ENCODE assay signal across 1 cellular context in the genomic region with DNA sequence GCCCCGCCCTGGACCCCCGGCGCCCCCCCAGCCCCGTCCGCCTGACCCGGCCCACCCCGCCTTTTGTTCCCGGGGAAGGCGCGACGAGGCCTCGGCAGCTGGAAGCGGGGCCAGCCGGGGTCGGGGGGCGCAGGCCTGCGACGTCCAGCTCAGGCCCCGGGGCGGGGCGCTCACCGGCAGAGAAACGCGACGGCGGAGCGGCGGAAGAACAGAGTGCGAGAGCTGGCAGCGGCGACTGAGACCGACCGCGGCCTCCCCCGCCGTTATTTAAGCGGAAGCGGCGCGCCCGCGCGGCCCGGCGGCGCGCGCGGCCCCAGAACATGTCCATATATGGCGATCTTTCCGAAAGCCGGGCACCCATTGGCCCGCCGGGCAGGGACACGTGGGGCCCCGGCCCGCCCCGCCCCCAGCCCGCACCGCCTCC.
TF ChIP-seq lines count a peak whose summit lies in the region.

TSS of gene ACTG1 (minus strand) at position 240 of the 424 bp plus-strand sequence. CDS start 445 bp downstream, outside the sequence.

TF ChIP-seq in HepG2, 621 proteins besides CTCF, POLR2A, EP300 and RAD21 (continued from another document and continues in another):
- TF ChIP-seq ZNF670 (CRISPR knock-in tag; IDR thresholded peaks at IDR 0.05; ENCODE audit: borderline replicate concordance) (peak; percentile 83; the same call in 1 of the 2 replicates), ATM (IDR thresholded peaks at IDR 0.05; ENCODE audit: borderline replicate concordance) (no peak), ZNF749 (CRISPR knock-in tag; IDR thresholded peaks at IDR 0.05; ENCODE audit: borderline replicate concordance) (no peak), POLR2AphosphoS5 (IDR thresholded peaks at IDR 0.05; ENCODE audit: low read depth, low read length) (peak; percentile 97), GPN1 (CRISPR knock-in tag; IDR thresholded peaks at IDR 0.05; ENCODE audit: borderline replicate concordance) (0 out of 2 replicates have a peak, but pooled peaks have one; percentile 35), ZSCAN21 (CRISPR knock-in tag; IDR thresholded peaks at IDR 0.05; ENCODE audit: borderline replicate concordance) (peak; percentile 60), ZNF709 (CRISPR knock-in tag; IDR thresholded peaks at IDR 0.05) (peak; percentile 86; the same call in 1 of the 2 replicates), ZSCAN12 (CRISPR knock-in tag; IDR thresholded peaks at IDR 0.05) (peak; percentile 86; the same call in 1 of the 2 replicates), ZNF331 (CRISPR knock-in tag; IDR thresholded peaks at IDR 0.05) (peak; percentile 45; the same call in 1 of the 2 replicates), ZFP36L2 (CRISPR knock-in tag; IDR thresholded peaks at IDR 0.05) (peak; percentile 83; the same call in 1 of the 2 replicates), HNF1A (IDR thresholded peaks at IDR 0.05; ENCODE audit: low read depth) (no peak), HNF1A (CRISPR knock-in tag; IDR thresholded peaks at IDR 0.05; ENCODE audit: borderline replicate concordance) (0 out of 2 replicates have a peak, but pooled peaks have one; percentile 26), PRDM15 (CRISPR knock-in tag; IDR thresholded peaks at IDR 0.05) (no peak), HNF4G (IDR thresholded peaks at IDR 0.05; ENCODE audit: borderline replicate concordance, low read depth, low read length) (peak; percentile 19; the same call in 1 of the 2 replicates), HNF4G (CRISPR knock-in tag; IDR thresholded peaks at IDR 0.05; ENCODE audit: borderline replicate concordance, low read depth) (no peak; the same call in 1 of the 2 replicates), ARNT (IDR thresholded peaks at IDR 0.05) (no peak), ZSCAN31 (CRISPR knock-in tag; IDR thresholded peaks at IDR 0.05; ENCODE audit: low read depth) (peak; percentile 85), ZNF264 (CRISPR knock-in tag; IDR thresholded peaks at IDR 0.05) (0 out of 2 replicates have a peak, but pooled peaks have one; percentile 30), ZBTB8A (CRISPR knock-in tag; IDR thresholded peaks at IDR 0.05; ENCODE audit: borderline replicate concordance, low read depth) (no peak), TGIF2 (CRISPR knock-in tag; IDR thresholded peaks at IDR 0.05) (peak; percentile 67; the same call in 1 of the 2 replicates), ZNF629 (CRISPR knock-in tag; conservative IDR thresholded peaks at IDR 0.05) (0 out of 2 replicates have a peak, but pooled peaks have one; percentile 24), POGZ (CRISPR knock-in tag; IDR thresholded peaks at IDR 0.05) (peak; percentile 47), GABPB1 (CRISPR knock-in tag; IDR thresholded peaks at IDR 0.05) (peak; percentile 66), SP4 (CRISPR knock-in tag; IDR thresholded peaks at IDR 0.05) (peak; percentile 73), AFF4 (CRISPR knock-in tag; IDR thresholded peaks at IDR 0.05) (no peak), ZFP90 (CRISPR knock-in tag; IDR thresholded peaks at IDR 0.05; ENCODE audit: borderline replicate concordance) (no peak), SIX4 (CRISPR knock-in tag; IDR thresholded peaks at IDR 0.05) (no peak), ZNF564 (CRISPR knock-in tag; IDR thresholded peaks at IDR 0.05) (0 out of 2 replicates have a peak, but pooled peaks have one; percentile 62), LCORL (IDR thresholded peaks at IDR 0.05) (no peak), LCORL (CRISPR knock-in tag; IDR thresholded peaks at IDR 0.05) (peak; percentile 2; the same call in 1 of the 2 replicates), CBX5 (CRISPR knock-in tag; IDR thresholded peaks at IDR 0.05; ENCODE audit: borderline replicate concordance) (0 out of 2 replicates have a peak, but pooled peaks have one; percentile 36), ZMYM4 (CRISPR knock-in tag; IDR thresholded peaks at IDR 0.05) (peak; percentile 64; the same call in 1 of the 2 replicates)
- TF ChIP-seq, protein P1, sequence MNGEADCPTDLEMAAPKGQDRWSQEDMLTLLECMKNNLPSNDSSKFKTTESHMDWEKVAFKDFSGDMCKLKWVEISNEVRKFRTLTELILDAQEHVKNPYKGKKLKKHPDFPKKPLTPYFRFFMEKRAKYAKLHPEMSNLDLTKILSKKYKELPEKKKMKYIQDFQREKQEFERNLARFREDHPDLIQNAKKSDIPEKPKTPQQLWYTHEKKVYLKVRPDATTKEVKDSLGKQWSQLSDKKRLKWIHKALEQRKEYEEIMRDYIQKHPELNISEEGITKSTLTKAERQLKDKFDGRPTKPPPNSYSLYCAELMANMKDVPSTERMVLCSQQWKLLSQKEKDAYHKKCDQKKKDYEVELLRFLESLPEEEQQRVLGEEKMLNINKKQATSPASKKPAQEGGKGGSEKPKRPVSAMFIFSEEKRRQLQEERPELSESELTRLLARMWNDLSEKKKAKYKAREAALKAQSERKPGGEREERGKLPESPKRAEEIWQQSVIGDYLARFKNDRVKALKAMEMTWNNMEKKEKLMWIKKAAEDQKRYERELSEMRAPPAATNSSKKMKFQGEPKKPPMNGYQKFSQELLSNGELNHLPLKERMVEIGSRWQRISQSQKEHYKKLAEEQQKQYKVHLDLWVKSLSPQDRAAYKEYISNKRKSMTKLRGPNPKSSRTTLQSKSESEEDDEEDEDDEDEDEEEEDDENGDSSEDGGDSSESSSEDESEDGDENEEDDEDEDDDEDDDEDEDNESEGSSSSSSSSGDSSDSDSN (CRISPR knock-in tag; IDR thresholded peaks at IDR 0.05): peak; percentile 22; the same call in 1 of the 2 replicates
- TF ChIP-seq, protein P2, sequence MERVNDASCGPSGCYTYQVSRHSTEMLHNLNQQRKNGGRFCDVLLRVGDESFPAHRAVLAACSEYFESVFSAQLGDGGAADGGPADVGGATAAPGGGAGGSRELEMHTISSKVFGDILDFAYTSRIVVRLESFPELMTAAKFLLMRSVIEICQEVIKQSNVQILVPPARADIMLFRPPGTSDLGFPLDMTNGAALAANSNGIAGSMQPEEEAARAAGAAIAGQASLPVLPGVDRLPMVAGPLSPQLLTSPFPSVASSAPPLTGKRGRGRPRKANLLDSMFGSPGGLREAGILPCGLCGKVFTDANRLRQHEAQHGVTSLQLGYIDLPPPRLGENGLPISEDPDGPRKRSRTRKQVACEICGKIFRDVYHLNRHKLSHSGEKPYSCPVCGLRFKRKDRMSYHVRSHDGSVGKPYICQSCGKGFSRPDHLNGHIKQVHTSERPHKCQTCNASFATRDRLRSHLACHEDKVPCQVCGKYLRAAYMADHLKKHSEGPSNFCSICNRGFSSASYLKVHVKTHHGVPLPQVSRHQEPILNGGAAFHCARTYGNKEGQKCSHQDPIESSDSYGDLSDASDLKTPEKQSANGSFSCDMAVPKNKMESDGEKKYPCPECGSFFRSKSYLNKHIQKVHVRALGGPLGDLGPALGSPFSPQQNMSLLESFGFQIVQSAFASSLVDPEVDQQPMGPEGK (CRISPR knock-in tag; IDR thresholded peaks at IDR 0.05): peak; percentile 60
- TF ChIP-seq, protein P3, sequence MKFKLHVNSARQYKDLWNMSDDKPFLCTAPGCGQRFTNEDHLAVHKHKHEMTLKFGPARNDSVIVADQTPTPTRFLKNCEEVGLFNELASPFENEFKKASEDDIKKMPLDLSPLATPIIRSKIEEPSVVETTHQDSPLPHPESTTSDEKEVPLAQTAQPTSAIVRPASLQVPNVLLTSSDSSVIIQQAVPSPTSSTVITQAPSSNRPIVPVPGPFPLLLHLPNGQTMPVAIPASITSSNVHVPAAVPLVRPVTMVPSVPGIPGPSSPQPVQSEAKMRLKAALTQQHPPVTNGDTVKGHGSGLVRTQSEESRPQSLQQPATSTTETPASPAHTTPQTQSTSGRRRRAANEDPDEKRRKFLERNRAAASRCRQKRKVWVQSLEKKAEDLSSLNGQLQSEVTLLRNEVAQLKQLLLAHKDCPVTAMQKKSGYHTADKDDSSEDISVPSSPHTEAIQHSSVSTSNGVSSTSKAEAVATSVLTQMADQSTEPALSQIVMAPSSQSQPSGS (CRISPR knock-in tag; IDR thresholded peaks at IDR 0.05): peak; percentile 42; the same call in 1 of the 2 replicates
- TF ChIP-seq, protein P4, sequence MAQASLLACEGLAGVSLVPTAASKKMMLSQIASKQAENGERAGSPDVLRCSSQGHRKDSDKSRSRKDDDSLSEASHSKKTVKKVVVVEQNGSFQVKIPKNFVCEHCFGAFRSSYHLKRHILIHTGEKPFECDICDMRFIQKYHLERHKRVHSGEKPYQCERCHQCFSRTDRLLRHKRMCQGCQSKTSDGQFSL (CRISPR knock-in tag; IDR thresholded peaks at IDR 0.05): 0 out of 2 replicates have a peak, but pooled peaks have one; percentile 31
